In genomic region chr9:93127395-93127911, GRCh38 we compare ENCODE assay signal across 8 cellular contexts. TPM values are rescaled to one million over a fixed set of nuclear protein-coding genes. Genes with fewer than 3 reads are reported as not detected.
DNase-seq lines count a peak whose midpoint lies in the region; ATAC-seq, FAIRE-seq and TF ChIP-seq lines count a peak whose summit lies in the region.

No MANE protein-coding gene starts in this region.

- H3K4me1 ChIP-seq in GM23338 (ENCODE audit: insufficient read depth): peaks cover 9% of the 10 kb centered on the region

- DNase-seq in GM23338 (ENCODE audit: low spot score): no peak
- DNase-seq in WTC11 (ENCODE audit: low spot score): no peak
- peak in 29 of 42 donors; percentile 30 to 84 (median 60) for DNase-seq in head of caudate nucleus
- DNase-seq in posterior vena cava (ENCODE audit: low spot score): peak; percentile 81
- DNase-seq in OCI-M2 (lab: John Stamatoyannopoulos, UW; ENCODE audit: unreplicated experiment): no peak
- DNase-seq in frontal cortex (ENCODE audit: low spot score in 2 of 2): no peak
- no peak for DNase-seq in NCI-H1436 (lab: John Stamatoyannopoulos, UW)

- H3K27me3 ChIP-seq in GM23338 (ENCODE audit: insufficient read depth): no peaks in the 10 kb centered on the region

- no peak overlapping the region for H2AFZ ChIP-seq in GM23338

- H3K9me2 ChIP-seq in GM23338 (ENCODE audit: insufficient read depth): no peaks in the 10 kb centered on the region

- H3K36me3 ChIP-seq in GM23338 (ENCODE audit: insufficient read depth): no peaks in the 10 kb centered on the region

- POLR2A ChIA-PET in WTC11 (lab: Charles Lee): no interaction called here

- H3K4me3 ChIP-seq in GM23338: no peak overlapping the region

- H3K4me3 Mint-ChIP-seq in GM23338 (no peak overlapping the region), WTC11 (no peak overlapping the region)

- CTCF ChIA-PET in WTC11 (lab: Charles Lee): interaction anchor here (0.5 to 2.6 kb wide), 8 partner anchors 8 to 327 kb away, joined by 3 to 17 read pairs (median 4); no protein-coding TSS in a partner anchor

- H3K4me1 Mint-ChIP-seq in GM23338 (peaks cover 30% of the 10 kb centered on the region), WTC11 (peaks cover 29% of the 10 kb centered on the region)

- ATAC-seq in GM23338: no peak; the same call in 2 of the 3 replicates
- ATAC-seq in WTC11: no peak
- no peak for ATAC-seq in HG02610 (IDR thresholded peaks at IDR 0.05; ENCODE audit: unreplicated experiment)

- no peak for FAIRE-seq in frontal cortex (lab: Jason Lieb, UNC)

- H3K27me3 Mint-ChIP-seq in GM23338 (ENCODE audit: insufficient read depth, low read depth, poor library complexity) (peaks cover 6% of the 10 kb centered on the region), WTC11 (ENCODE audit: low read depth) (no peaks in the 10 kb centered on the region)

- H3F3A ChIP-seq in GM23338 (replicated peaks; ENCODE audit: low read depth): no peaks in the 10 kb centered on the region

- H3K9me3 Mint-ChIP-seq in GM23338 (no peaks in the 10 kb centered on the region), WTC11 (no peaks in the 10 kb centered on the region)

- H3K27ac Mint-ChIP-seq in GM23338: 0 out of 2 replicates have a peak overlapping the region, but pooled peaks have one; percentile 56
- H3K27ac Mint-ChIP-seq in WTC11: peak overlapping the region; percentile 78

- H3K36me3 Mint-ChIP-seq in GM23338 (ENCODE audit: low read depth) (peaks cover 5% of the 10 kb centered on the region; the same call in 2 of the 3 replicates), WTC11 (peaks cover 5% of the 10 kb centered on the region; the same call in 1 of the 2 replicates)

- TF ChIP-seq CTCF in GM23338 (conservative IDR thresholded peaks at IDR 0.05; ENCODE audit: low read depth in 2 of 2): no peak
- no peak for TF ChIP-seq CTCF in WTC11 (IDR thresholded peaks at IDR 0.05)

- intact Hi-C loops in head of caudate nucleus (cut with DNase I): no loop called here
- intact Hi-C loops in posterior vena cava (cut with DNase I): no loop called here

- H3K79me2 ChIP-seq in GM23338 (replicated peaks; ENCODE audit: insufficient read depth): 0 out of 2 replicates have a peak, but pooled peaks cover 6% of the 10 kb centered on the region

- H4K20me1 ChIP-seq in GM23338 (replicated peaks; ENCODE audit: insufficient read depth): 0 out of 2 replicates have a peak, but pooled peaks cover 3% of the 10 kb centered on the region

- no peak overlapping the region for H3K4me2 ChIP-seq in GM23338

- no peak overlapping the region for H3K27ac ChIP-seq in GM23338 (ENCODE audit: low read depth)

TF ChIP-seq in WTC11, 78 proteins besides CTCF, POLR2A, EP300 and RAD21:
- TF ChIP-seq TCF7 (CRISPR knock-in tag; IDR thresholded peaks at IDR 0.05; ENCODE audit: low read depth): no peak

RNA-seq across cellular contexts. Expression of gene NINJ1, which starts 6.6 kb away (rescaled TPM):
- total RNA-seq in GM23338 (2014; rRNA removed; shearing (Covaris generic)): 31.2 and 39.7 TPM in 2 replicates
- polyA plus RNA-seq in GM23338 (2016; fragmentation: Nextera tagmentation; extraction: Ambion mirVana): 33.3 and 36.3 TPM in 2 replicates
- total RNA-seq in WTC11 (2021) (35.6 to 41.3 TPM (median 37.7 TPM) in 3 replicates), posterior vena cava (10 to 100 TPM; 30.6 to 39.5 TPM), frontal cortex (2.9 TPM)

RNA-seq across cellular contexts. Expression of gene CARD19, which starts 31.4 kb away (rescaled TPM):
- total RNA-seq in GM23338 (2014; rRNA removed; shearing (Covaris generic)): 24.7 and 36.8 TPM in 2 replicates
- polyA plus RNA-seq in GM23338 (2016; fragmentation: Nextera tagmentation; extraction: Ambion mirVana): 48.3 and 48.9 TPM in 2 replicates
- total RNA-seq in WTC11 (2021): 30.0 to 34.5 TPM (median 32.8 TPM) in 3 replicates
- 10 to 100 TPM; 40.8 to 43.0 TPM for total RNA-seq in posterior vena cava
- 14.3 TPM for total RNA-seq in frontal cortex

RNA-seq across cellular contexts. Expression of gene WNK2, which starts 56.5 kb away (rescaled TPM):
- total RNA-seq in GM23338 (2014; rRNA removed; shearing (Covaris generic)): 93.4 and 102 TPM in 2 replicates
- 56.4 and 61.7 TPM in 2 replicates for polyA plus RNA-seq in GM23338 (2016; fragmentation: Nextera tagmentation; extraction: Ambion mirVana)
- total RNA-seq in WTC11 (2021): 113 to 121 TPM (median 120 TPM) in 3 replicates
- 10 to 100 TPM; 34.8 to 39.5 TPM for total RNA-seq in posterior vena cava
- total RNA-seq in frontal cortex: 12.6 TPM

Comparison
In these comparisons a context has a peak if more than half of its experiments do, and no peak if none do; other contexts are left out.
1. DNase-seq: peak in head of caudate nucleus (29 of 42) and posterior vena cava (single experiment); none in GM23338 (single experiment), WTC11 (single experiment), OCI-M2 (single experiment), frontal cortex (0 of 2) and NCI-H1436 (single experiment).